ENCODE assay signal across 8 cellular contexts in the genomic region with DNA sequence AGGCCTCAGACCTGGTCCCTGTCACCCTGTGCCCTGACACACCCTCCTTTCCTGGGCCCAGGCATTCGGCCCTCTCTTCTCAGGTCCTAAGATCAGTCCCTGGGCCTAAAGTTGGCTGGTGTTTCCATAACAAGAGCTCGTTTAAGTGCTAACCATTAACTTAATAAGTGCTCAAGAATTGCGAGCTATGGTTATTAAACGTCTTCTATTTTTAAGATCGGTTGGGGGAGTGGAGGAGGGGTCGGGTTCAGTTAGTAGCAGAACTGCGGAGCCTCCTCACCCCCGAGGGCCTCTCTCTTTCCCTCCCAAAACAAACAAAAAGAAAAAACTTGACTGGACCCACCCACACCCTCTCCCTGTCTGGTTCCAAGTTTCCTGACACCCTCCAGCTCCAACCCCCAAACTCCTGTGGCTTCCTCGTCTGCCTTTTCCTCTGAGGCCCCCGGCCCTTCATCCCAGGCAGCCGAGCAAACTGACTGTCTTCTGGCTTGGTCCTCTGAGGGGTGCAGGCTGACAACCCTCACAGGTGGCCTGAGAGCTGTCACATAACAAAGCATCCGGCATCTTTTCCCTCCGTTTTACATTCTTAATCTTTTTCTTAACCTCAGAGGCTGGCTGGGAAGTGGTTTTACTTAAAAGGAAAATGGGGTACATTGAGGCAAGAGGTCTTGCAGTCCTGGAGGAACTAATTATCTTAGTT. TPM values are rescaled to one million over a fixed set of nuclear protein-coding genes. Genes with fewer than 3 reads are reported as not detected.
A peak's percentile ranks its signal among the peaks of the same experiment; 100 is the strongest.
DNase-seq lines count a peak whose midpoint lies in the region; ATAC-seq and TF ChIP-seq lines count a peak whose summit lies in the region.

No MANE protein-coding gene starts in this region.

- TF ChIP-seq CTCF in CD14-positive monocyte (IDR thresholded peaks at IDR 0.05) (no peak), choroid plexus epithelial cell (conservative IDR thresholded peaks at IDR 0.05; ENCODE audit: low read depth, low read length) (no peak), omental fat pad (IDR thresholded peaks at IDR 0.05) (no peak)

- DNase-seq in CD14-positive monocyte (ENCODE audit: low spot score) (no peak), choroid plexus epithelial cell (ENCODE audit: low read depth) (no peak), omental fat pad (ENCODE audit: low spot score) (no peak), middle frontal gyrus (ENCODE audit: extremely low spot score, low spot score) (no peak), GF-D8 (lab: John Stamatoyannopoulos, UW) (no peak)
- DNase-seq in Jurkat, Clone E6-1 (ENCODE audit: low read depth, low spot score) = peak; percentile 48
- DNase-seq in naive thymus-derived CD8-positive, alpha-beta T cell = no peak

- POLR2A ChIA-PET in naive thymus-derived CD8-positive, alpha-beta T cell (lab: Charles Lee) = interaction anchor here (0.6 to 2.0 kb wide), 6 partner anchors 10 to 367 kb away, joined by 3 to 10 read pairs (median 6); a partner anchor contains a TSS

- peak overlapping the region; percentile 73 to 99 (median 88) for H3K27ac Mint-ChIP-seq in CD14-positive monocyte
- peak overlapping the region; percentile 90 to 100 (median 95) for H3K27ac Mint-ChIP-seq in naive thymus-derived CD8-positive, alpha-beta T cell

- H3K36me3 Mint-ChIP-seq in CD14-positive monocyte = peaks cover 13 to 30% of the 10 kb centered on the region in 2 donors
- H3K36me3 Mint-ChIP-seq in naive thymus-derived CD8-positive, alpha-beta T cell = peaks cover 0 to 25% (median 0%) of the 10 kb centered on the region in 3 donors

- H3K4me1 Mint-ChIP-seq in CD14-positive monocyte = peaks cover 45% of the 10 kb centered on the region
- H3K4me1 Mint-ChIP-seq in naive thymus-derived CD8-positive, alpha-beta T cell = peaks cover 32 to 69% (median 62%) of the 10 kb centered on the region in 4 donors

- H3K9me3 Mint-ChIP-seq in CD14-positive monocyte = no peaks in the 10 kb centered on the region
- no peaks in the 10 kb centered on the region for H3K9me3 Mint-ChIP-seq in naive thymus-derived CD8-positive, alpha-beta T cell

- H3K27me3 Mint-ChIP-seq in CD14-positive monocyte (ENCODE audit: low read depth in 3 of 3) = no peaks in the 10 kb centered on the region
- H3K27me3 Mint-ChIP-seq in naive thymus-derived CD8-positive, alpha-beta T cell = peaks cover 0 to 2% (median 0%) of the 10 kb centered on the region in 5 donors

- peak overlapping the region; percentile 92 for H3K4me3 ChIP-seq in Jurkat, Clone E6-1 (ENCODE audit: low read length)
- peak overlapping the region; percentile 91 for H3K4me3 ChIP-seq in choroid plexus epithelial cell (ENCODE audit: low read depth, low read length)

- intact Hi-C loops in CD14-positive monocyte (cut with micrococcal nuclease) = loop anchor here in 1 of 2 donors (5.0 to 10.0 kb wide), 3 partner anchors 99 to 549 kb away; a partner anchor contains a TSS

- no peak for ATAC-seq in naive thymus-derived CD8-positive, alpha-beta T cell
- ATAC-seq in omental fat pad (ENCODE audit: low FRiP score) = no peak
- no peak for ATAC-seq in HG02870 (IDR thresholded peaks at IDR 0.05; ENCODE audit: unreplicated experiment)

- H3K4me3 Mint-ChIP-seq in CD14-positive monocyte = peak overlapping the region; percentile 85 to 92
- H3K4me3 Mint-ChIP-seq in naive thymus-derived CD8-positive, alpha-beta T cell = peak overlapping the region; percentile 88 to 95 (median 92)

RNA-seq across cellular contexts. Expression of a gene that starts 2.0 kb away (rescaled TPM):
- 1 to 10 TPM; 1.2 to 2.0 TPM for polyA plus RNA-seq in CD14-positive monocyte
- 4.3 TPM for polyA plus RNA-seq in Jurkat, Clone E6-1 (2012; ENCODE audit: insufficient read depth, insufficient read length)
- total RNA-seq in naive thymus-derived CD8-positive, alpha-beta T cell = 10 to 100 TPM; 17.3 to 18.3 TPM
- 1 to 10 TPM; 4.5 to 5.9 (median 5.0) TPM for polyA plus RNA-seq in naive thymus-derived CD8-positive, alpha-beta T cell
- total RNA-seq in omental fat pad = 10 to 100 TPM; 21.6 to 30.0 (median 24.7) TPM
